Comparison of ENCODE assay signal across 17 cellular contexts in the genomic region with DNA sequence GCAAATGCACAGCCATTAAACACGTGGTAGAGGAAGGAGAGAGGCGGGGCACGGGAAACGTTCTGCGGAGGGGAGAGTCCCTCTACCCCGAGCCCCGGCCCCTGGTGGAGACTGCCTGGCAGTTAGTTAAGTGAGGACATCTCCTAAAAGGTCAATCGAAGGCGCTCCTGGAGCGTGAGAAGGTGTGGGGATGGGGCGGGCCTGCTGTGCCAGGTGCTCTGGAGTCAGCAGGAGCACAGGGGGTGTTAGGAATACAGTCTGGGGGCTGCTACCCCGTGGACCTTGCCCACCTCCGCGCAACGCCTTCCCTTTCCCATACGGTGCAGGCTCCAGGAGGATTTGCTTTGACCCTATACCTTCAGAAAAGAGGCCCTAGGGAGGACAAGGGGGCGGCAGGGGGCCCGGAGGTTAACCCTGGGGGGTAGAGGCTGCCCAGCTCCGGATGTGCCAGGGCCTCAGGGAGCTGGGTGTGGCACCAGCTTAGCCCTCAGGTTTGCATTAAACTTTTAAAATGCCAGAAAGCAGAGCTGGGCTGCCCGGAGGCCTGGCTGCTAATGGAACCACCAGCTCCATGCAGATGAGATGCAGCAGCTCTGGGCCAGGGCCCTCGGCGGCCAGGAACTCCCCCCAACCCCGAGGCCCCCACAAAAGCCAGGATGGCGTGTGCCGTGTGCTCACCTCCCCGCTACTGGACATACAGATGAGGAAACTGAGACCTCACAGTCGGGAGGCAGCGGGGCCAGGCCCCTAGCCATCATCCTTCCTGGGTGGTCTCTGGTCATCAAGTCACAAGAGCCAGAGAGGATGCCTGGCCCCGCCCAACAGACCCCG. TPM values are rescaled to one million over a fixed set of nuclear protein-coding genes. Genes with fewer than 3 reads are reported as not detected.
A peak's percentile ranks its signal among the peaks of the same experiment; 100 is the strongest.
DNase-seq lines count a peak whose midpoint lies in the region; ATAC-seq and TF ChIP-seq lines count a peak whose summit lies in the region.
"Had no signal": no experiment of that assay in that cellular context is flagged by ENCODE, and none has a peak within 500 bp of the region (broad histone marks: within the 10 kb centered on the region; RNA-seq: fewer than 3 reads in every experiment).

No MANE protein-coding gene starts in this region.

- TF ChIP-seq CTCF in Panc1 (IDR thresholded peaks at IDR 0.05) = no peak

- DNase-seq in activated effector memory CD4-positive, alpha-beta T cell treated with anti-CD3 and anti-CD28 coated beads, Interleukin-2, amount 50 U/mL, for 16 hours = peak; percentile 59
- no peak for DNase-seq in activated effector memory CD4-positive, alpha-beta T cell treated with Interleukin-2 at 50 U/mL for 16 hours
- DNase-seq in Panc1 (ENCODE audit: low read depth, low spot score) = no peak
- peak; percentile 38 for DNase-seq in left kidney (ENCODE audit: low read depth, low spot score)
- no peak for DNase-seq in GM19238 (ENCODE audit: insufficient read length, low spot score)
- no peak for DNase-seq in KG1 (lab: John Stamatoyannopoulos, UW)
- DNase-seq in NCI-H2029 (lab: John Stamatoyannopoulos, UW) = no peak
- DNase-seq: ACHN; activated CD4-positive, alpha-beta T cell treated with anti-CD3 and anti-CD28 coated beads for 1 hour; HCEC 1CT; NCI-H1436 treated with DMSO at 0.1 percent for 48 hours; NCI-H446; retina; SHP77 had no signal

- H3K27ac ChIP-seq in Panc1 (ENCODE audit: low read length) = peak overlapping the region; percentile 94

- H3K4me3 Mint-ChIP-seq in stimulated activated memory B cell treated with anti-CD40 and anti-IgM and Interleukin-4, amounts not matched to agents 10 μg/mL and 1 μg/mL and 100 μg/mL, for 72 hours = peak overlapping the region; percentile 41
- H3K4me3 Mint-ChIP-seq: central memory CD8-positive, alpha-beta T cell; nephron had no signal

- POLR2A ChIA-PET in Panc1 (lab: Charles Lee) = no interaction called here

- no peak overlapping the region for H3K27ac Mint-ChIP-seq in stimulated activated memory B cell treated with anti-CD40 and anti-IgM and Interleukin-4, amounts not matched to agents 10 μg/mL and 1 μg/mL and 100 μg/mL, for 72 hours
- H3K27ac Mint-ChIP-seq: nephron had no signal

- H3K36me3 Mint-ChIP-seq in stimulated activated memory B cell treated with anti-CD40 and anti-IgM and Interleukin-4, amounts not matched to agents 10 μg/mL and 1 μg/mL and 100 μg/mL, for 72 hours = no peaks in the 10 kb centered on the region

- H3K4me3 ChIP-seq in Panc1 (ENCODE audit: low read depth in 2 of 2, low read length in 2 of 2) = no peak overlapping the region

- H3K9me3 Mint-ChIP-seq in stimulated activated memory B cell treated with anti-CD40 and anti-IgM and Interleukin-4, amounts not matched to agents 10 μg/mL and 1 μg/mL and 100 μg/mL, for 72 hours = no peaks in the 10 kb centered on the region
- H3K9me3 Mint-ChIP-seq: central memory CD8-positive, alpha-beta T cell; nephron had no signal

- no peak for ATAC-seq in Panc1
- ATAC-seq in stimulated activated memory B cell treated with anti-CD40 and anti-IgM and Interleukin-4, amounts not matched to agents 10 μg/mL and 1 μg/mL and 100 μg/mL, for 72 hours = no peak

- H3K4me1 ChIP-seq in Panc1 (ENCODE audit: control insufficient read depth, insufficient read depth, low read length) = peaks cover 70% of the 10 kb centered on the region

- CTCF ChIA-PET in Panc1 (lab: Charles Lee) = no interaction called here

- H3K4me1 Mint-ChIP-seq in stimulated activated memory B cell treated with anti-CD40 and anti-IgM and Interleukin-4, amounts not matched to agents 10 μg/mL and 1 μg/mL and 100 μg/mL, for 72 hours = peaks cover 21% of the 10 kb centered on the region

- intact Hi-C loops in Panc1 (cut with micrococcal nuclease; ENCODE audit: unreplicated experiment) = loop anchor here (2.0 kb wide), 1 partner anchor 59 kb away; no protein-coding TSS in a partner anchor

- BruUV-seq in Panc1 (replicated peaks; lab: Mats Ljungman, UMichigan) = no TSS peak

- no peaks in the 10 kb centered on the region for H3K9me3 ChIP-seq in Panc1 (ENCODE audit: control insufficient read depth, insufficient read depth, low read depth, low read length)

- H3K27me3 ChIP-seq in Panc1 (ENCODE audit: control insufficient read depth, insufficient read depth, low read length) = no peaks in the 10 kb centered on the region

- in situ Hi-C loops in Panc1 (cut with HindIII; ENCODE audit: low pct_unique_long_range_greater_than_20kb, low sequenced_read_pairs) = no loop called here

- peaks cover 77% of the 10 kb centered on the region for H3K27me3 Mint-ChIP-seq in stimulated activated memory B cell treated with anti-CD40 and anti-IgM and Interleukin-4, amounts not matched to agents 10 μg/mL and 1 μg/mL and 100 μg/mL, for 72 hours
- H3K27me3 Mint-ChIP-seq: central memory CD8-positive, alpha-beta T cell had no signal

- no peaks in the 10 kb centered on the region for H3K36me3 ChIP-seq in Panc1 (ENCODE audit: control insufficient read depth, insufficient read depth, low read length)

RNA-seq across cellular contexts. Expression of a gene that starts 39.2 kb away (rescaled TPM):
- 62.0 TPM for total RNA-seq in Panc1 (2021; ENCODE audit: unreplicated experiment)
- polyA plus RNA-seq in Panc1 (2012; ENCODE audit: insufficient read length) = 46.2 TPM

Comparison
In these comparisons a context has a peak if more than half of its experiments do, and no peak if none do; other contexts are left out.
1. DNase-seq: peak in activated effector memory CD4-positive, alpha-beta T cell treated with anti-CD3 and anti-CD28 coated beads, Interleukin-2, amount 50 U/mL, for 16 hours (single experiment) and left kidney (single experiment); none in activated effector memory CD4-positive, alpha-beta T cell treated with Interleukin-2 at 50 U/mL for 16 hours (single experiment), Panc1 (single experiment), GM19238 (single experiment), KG1 (single experiment) and NCI-H2029 (single experiment).